13 cellular contexts compared by ENCODE assay signal in the genomic region with DNA sequence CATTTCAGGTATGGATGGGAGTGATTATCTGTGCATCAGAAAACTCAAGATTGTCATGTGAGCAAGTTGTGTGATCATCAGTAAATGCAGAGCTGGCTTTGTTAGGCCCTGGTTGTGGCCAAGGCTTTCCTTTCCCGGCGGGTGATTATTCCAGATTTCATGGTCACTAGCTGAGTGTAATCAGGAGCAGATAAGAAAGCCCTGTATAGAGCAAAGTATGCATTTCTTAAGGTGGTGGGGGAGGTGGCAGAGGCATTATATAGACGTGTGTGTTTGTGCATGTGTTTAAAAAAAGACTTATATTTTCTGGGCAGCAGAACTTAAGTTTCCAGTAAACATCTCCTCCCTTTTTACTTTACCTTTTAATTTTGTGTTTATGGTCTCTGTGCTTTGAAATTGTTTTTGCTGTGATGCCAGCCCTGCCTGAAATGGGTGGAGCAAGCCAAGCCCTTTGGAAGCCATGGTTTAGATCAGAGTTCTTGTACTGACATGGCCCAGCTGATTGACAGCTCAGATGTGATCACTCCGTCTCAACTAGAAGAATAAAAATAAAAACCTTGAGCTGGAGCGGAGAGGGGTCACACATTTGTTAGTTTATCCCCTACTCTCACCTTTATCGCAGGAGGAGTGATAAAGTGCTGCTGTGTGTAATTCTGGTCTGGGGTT. TPM values are rescaled to one million over a fixed set of nuclear protein-coding genes. Genes with fewer than 3 reads are reported as not detected.
DNase-seq lines count a peak whose midpoint lies in the region; ATAC-seq and TF ChIP-seq lines count a peak whose summit lies in the region.
"Had no signal": no experiment of that assay in that cellular context is flagged by ENCODE, and none has a peak within 500 bp of the region (broad histone marks: within the 10 kb centered on the region; RNA-seq: fewer than 3 reads in every experiment).

No MANE protein-coding gene starts in this region.

- no peak for DNase-seq in CD4-positive, alpha-beta memory T cell
- no peak for DNase-seq in OCI-LY7 (ENCODE audit: low spot score)
- DNase-seq in osteoblast (ENCODE audit: insufficient read length, low spot score, missing footprints), result no peak
- no peak for DNase-seq in DMS 273 (lab: John Stamatoyannopoulos, UW; ENCODE audit: unreplicated experiment)
- DNase-seq in GM13976 (ENCODE audit: low spot score), result no peak
- DNase-seq in head of caudate nucleus, result no peak
- DNase-seq: cerebellar nuclear complex, DMS53, left lung, NCI-H1092 treated with DMSO at 0.1 percent for 48 hours, trophoblast cell had no signal

- CTCF ChIA-PET in CD4-positive, alpha-beta memory T cell (lab: Charles Lee; ENCODE audit: partially characterized antibody), result no interaction called here
- CTCF ChIA-PET in OCI-LY7 (lab: Charles Lee; ENCODE audit: unreplicated experiment), result interaction anchor here (2.0 kb wide), 1 partner anchor 13 kb away, joined by 4 read pairs; no protein-coding TSS in a partner anchor

- H3K4me1 ChIP-seq in CD4-positive, alpha-beta memory T cell (ENCODE audit: insufficient read depth, low read length), result peaks cover 100% of the 10 kb centered on the region
- peaks cover 94% of the 10 kb centered on the region for H3K4me1 ChIP-seq in OCI-LY7 (ENCODE audit: insufficient read depth, low read length, poor library complexity, severe bottlenecking)
- peaks cover 82 to 92% of the 10 kb centered on the region in 2 donors for H3K4me1 ChIP-seq in duodenal mucosa (ENCODE audit: control insufficient read depth in 1 of 2, insufficient read depth in 2 of 2, low read length in 2 of 2)
- H3K4me1 ChIP-seq in osteoblast (ENCODE audit: insufficient read depth, low read length), result peaks cover 95% of the 10 kb centered on the region

- in situ Hi-C loops in GM13976 (cut with MboI; ENCODE audit: low sequenced_read_pairs, unreplicated experiment), result no loop called here

- POLR2A ChIA-PET in CD4-positive, alpha-beta memory T cell (lab: Charles Lee; ENCODE audit: partially characterized antibody), result interaction anchor here (1.1 to 11.7 kb wide), 4 partner anchors 11 to 32 kb away, joined by 5 to 302 read pairs (median 112); partner anchors contain the start of gene SMAD3
- POLR2A ChIA-PET in OCI-LY7 (lab: Charles Lee), result interaction anchor here (0.5 to 12.4 kb wide), 3 partner anchors 8 to 831 kb away, joined by 4 to 80 read pairs (median 4); no protein-coding TSS in a partner anchor

- no peaks in the 10 kb centered on the region for H3K27me3 ChIP-seq in CD4-positive, alpha-beta memory T cell (ENCODE audit: insufficient read depth, low read length)
- no peaks in the 10 kb centered on the region for H3K27me3 ChIP-seq in duodenal mucosa (ENCODE audit: control insufficient read depth in 1 of 2, insufficient read depth in 2 of 2, low read length in 2 of 2)
- H3K27me3 ChIP-seq in osteoblast (ENCODE audit: insufficient read depth, low read length), result no peaks in the 10 kb centered on the region
- H3K27me3 ChIP-seq: left lung had no signal

- no peaks in the 10 kb centered on the region for H4K20me1 ChIP-seq in OCI-LY7 (ENCODE audit: insufficient read depth, low read length)
- peaks cover 82% of the 10 kb centered on the region for H4K20me1 ChIP-seq in osteoblast (ENCODE audit: insufficient read depth, low read length)

- H2AFZ ChIP-seq in OCI-LY7 (ENCODE audit: low read length) (no peak overlapping the region), osteoblast (ENCODE audit: low read length) (no peak overlapping the region)

- peak overlapping the region; percentile 30 to 91 (median 56) for H3K4me3 Mint-ChIP-seq in CD4-positive, alpha-beta memory T cell

- no TSS peak for BruUV-seq in OCI-LY7 (replicated peaks; lab: Mats Ljungman, UMichigan)

- H3K27ac Mint-ChIP-seq in CD4-positive, alpha-beta memory T cell, result peak overlapping the region; percentile 43 to 96 (median 70)

- H3K4me3 ChIP-seq in CD4-positive, alpha-beta memory T cell (ENCODE audit: low read length in 2 of 2), result no peak overlapping the region
- peak overlapping the region; percentile 54 for H3K4me3 ChIP-seq in OCI-LY7 (ENCODE audit: low read depth, low read length, poor library complexity, severe bottlenecking)
- H3K4me3 ChIP-seq in duodenal mucosa (ENCODE audit: low read depth in 1 of 2, low read length in 2 of 2), result peak overlapping the region; percentile 6 to 9
- H3K4me3 ChIP-seq in osteoblast (ENCODE audit: insufficient read depth, low read length), result no peak overlapping the region
- H3K4me3 ChIP-seq: left lung had no signal

- no peaks in the 10 kb centered on the region for H3K36me3 ChIP-seq in CD4-positive, alpha-beta memory T cell (ENCODE audit: insufficient read depth, low read length)
- peaks cover 6% of the 10 kb centered on the region; the same call in 1 of the 2 replicates for H3K36me3 ChIP-seq in OCI-LY7 (ENCODE audit: insufficient read depth, low read length)
- no peaks in the 10 kb centered on the region for H3K36me3 ChIP-seq in duodenal mucosa (ENCODE audit: control insufficient read depth in 1 of 2, insufficient read depth in 2 of 2, low read length in 2 of 2)
- H3K36me3 ChIP-seq in osteoblast (ENCODE audit: insufficient read depth, low read length), result peaks cover 48% of the 10 kb centered on the region
- H3K36me3 ChIP-seq: left lung had no signal

- peak overlapping the region; percentile 20 to 34 for H3K9ac ChIP-seq in duodenal mucosa (ENCODE audit: low read depth in 1 of 2, low read length in 2 of 2)

- intact Hi-C loops in CD4-positive, alpha-beta memory T cell (cut with micrococcal nuclease), result no loop called here
- intact Hi-C loops in OCI-LY7 (cut with micrococcal nuclease; ENCODE audit: unreplicated experiment) (loop anchor here (10.0 kb wide), 1 partner anchor 383 kb away; the partner anchor contains the start of gene SMAD6), head of caudate nucleus (cut with DNase I) (no loop called here)

- H3K79me2 ChIP-seq in OCI-LY7 (ENCODE audit: insufficient read depth, low read depth, low read length) (peaks cover 88% of the 10 kb centered on the region), osteoblast (ENCODE audit: insufficient read depth, low read length) (peaks cover 98% of the 10 kb centered on the region)

- no peaks in the 10 kb centered on the region for H3K27me3 Mint-ChIP-seq in CD4-positive, alpha-beta memory T cell

- no peak for ATAC-seq in GM21423 (IDR thresholded peaks at IDR 0.05; ENCODE audit: unreplicated experiment)
- ATAC-seq: left lung had no signal

- H3K27ac ChIP-seq in CD4-positive, alpha-beta memory T cell (ENCODE audit: low read depth, low read length), result peak overlapping the region; percentile 4
- H3K27ac ChIP-seq in OCI-LY7 (ENCODE audit: low read depth, low read length, poor library complexity, severe bottlenecking) (peak overlapping the region; percentile 99), duodenal mucosa (ENCODE audit: low read depth, low read length) (peak overlapping the region; percentile 42), osteoblast (ENCODE audit: low read depth, low read length) (peak overlapping the region; percentile 90)
- H3K27ac ChIP-seq: left lung had no signal

- no peak for TF ChIP-seq CTCF in OCI-LY7 (conservative IDR thresholded peaks at IDR 0.05; ENCODE audit: low read length)
- no peak for TF ChIP-seq CTCF in osteoblast (IDR thresholded peaks at IDR 0.05; ENCODE audit: extremely low read depth, low read depth, low read length)
- no peak for TF ChIP-seq CTCF in GM13976 (IDR thresholded peaks at IDR 0.05; ENCODE audit: borderline replicate concordance, control extremely low read depth, extremely low read depth, insufficient read depth, missing control alignments)

- H3K4me1 Mint-ChIP-seq in CD4-positive, alpha-beta memory T cell, result peaks cover 76 to 100% (median 93%) of the 10 kb centered on the region in 4 donors

- peaks cover 0 to 3% (median 0%) of the 10 kb centered on the region in 8 donors for H3K9me3 Mint-ChIP-seq in CD4-positive, alpha-beta memory T cell

- H3K9me3 ChIP-seq in CD4-positive, alpha-beta memory T cell (ENCODE audit: control insufficient read depth in 1 of 2, low read length in 2 of 2), result no peaks in the 10 kb centered on the region
- H3K9me3 ChIP-seq in OCI-LY7 (ENCODE audit: low read length) (no peaks in the 10 kb centered on the region), duodenal mucosa (ENCODE audit: control insufficient read depth in 1 of 2, low read length in 2 of 2) (no peaks in the 10 kb centered on the region), osteoblast (ENCODE audit: low read depth, low read length) (no peaks in the 10 kb centered on the region)
- H3K9me3 ChIP-seq: left lung had no signal

- H3K9me2 ChIP-seq in OCI-LY7 (ENCODE audit: insufficient read depth, low read length), result no peaks in the 10 kb centered on the region

- H3K4me2 ChIP-seq in OCI-LY7 (ENCODE audit: low read length) (peak overlapping the region; percentile 79), osteoblast (ENCODE audit: insufficient read depth, low read length) (peak overlapping the region; percentile 5)

- H3K36me3 Mint-ChIP-seq in CD4-positive, alpha-beta memory T cell, result peaks cover 0 to 25% of the 10 kb centered on the region in 2 donors

RNA-seq across cellular contexts. Expression of gene SMAD3, which starts 22.2 kb away (rescaled TPM):
- total RNA-seq in CD4-positive, alpha-beta memory T cell, result 100 to 1,000 TPM; 189 to 197 TPM
- 10 to 100 TPM; 14.6 to 31.9 TPM for polyA plus RNA-seq in CD4-positive, alpha-beta memory T cell
- total RNA-seq in OCI-LY7 (2014; rRNA removed; shearing (Covaris generic)), result 32.8 and 41.2 TPM in 2 replicates
- total RNA-seq in OCI-LY7 (2022) (77.8 and 84.5 TPM in 2 replicates), osteoblast (41.8 and 60.1 TPM in 2 replicates)

Comparison
In these comparisons a context has a peak if more than half of its experiments do, and no peak if none do; other contexts are left out.
1. H3K27ac ChIP-seq: peak in every context shown above with its lines; median percentile 99 in OCI-LY7; 90 in osteoblast; 42 in duodenal mucosa; 4 in CD4-positive, alpha-beta memory T cell.
2. H3K4me3 ChIP-seq: peak in OCI-LY7 (single experiment) and duodenal mucosa (2 of 2); none in CD4-positive, alpha-beta memory T cell (0 of 2) and osteoblast (single experiment).